ENCODE assay signal across 10 cellular contexts in genomic region chr3:101690972-101691371, GRCh38. TPM values are rescaled to one million over a fixed set of nuclear protein-coding genes. Genes with fewer than 3 reads are reported as not detected.
A peak's percentile ranks its signal among the peaks of the same experiment; 100 is the strongest.
DNase-seq lines count a peak whose midpoint lies in the region; ATAC-seq and TF ChIP-seq lines count a peak whose summit lies in the region.
"Had no signal": no experiment of that assay in that cellular context is flagged by ENCODE, and none has a peak within 500 bp of the region (broad histone marks: within the 10 kb centered on the region; RNA-seq: fewer than 3 reads in every experiment).

No MANE protein-coding gene starts in this region.

- H3K9me3 ChIP-seq in HUES48 (ENCODE audit: control insufficient read depth, insufficient read depth, low read length) = no peaks in the 10 kb centered on the region

- H3K9ac ChIP-seq in HUES48 (ENCODE audit: low read depth, low read length) = no peak overlapping the region

- H3K27me3 ChIP-seq in HUES48 (ENCODE audit: control insufficient read depth, insufficient read depth, low read length) = no peaks in the 10 kb centered on the region

- H3K4me1 Mint-ChIP-seq in Calu3 (ENCODE audit: low read depth, unreplicated experiment) = no peaks in the 10 kb centered on the region

- intact Hi-C loops in Calu3 (cut with micrococcal nuclease; ENCODE audit: unreplicated experiment) = loop anchor here (10.0 kb wide), 1 partner anchor 114 kb away; no protein-coding TSS in a partner anchor

- DNase-seq in myocyte (ENCODE audit: low read depth) = peak; percentile 34
- DNase-seq in Calu3 = no peak
- no peak for DNase-seq in NCI-H1092 treated with DMSO at 0.1 percent for 48 hours (lab: John Stamatoyannopoulos, UW)
- no peak for DNase-seq in amniotic stem cell (lab: John Stamatoyannopoulos, UW)
- DNase-seq: NCI-H1694 had no signal

- no peaks in the 10 kb centered on the region for H3K27me3 Mint-ChIP-seq in Calu3 (ENCODE audit: unreplicated experiment)

- H3K27ac Mint-ChIP-seq in Calu3 (ENCODE audit: unreplicated experiment) = no peak overlapping the region

- H3K36me3 ChIP-seq in HUES48 (ENCODE audit: control insufficient read depth, insufficient read depth, low read length) = no peaks in the 10 kb centered on the region; the same call in 1 of the 2 replicates

- H3K36me3 Mint-ChIP-seq in Calu3 (ENCODE audit: insufficient read depth, unreplicated experiment) = peaks cover 17% of the 10 kb centered on the region

- BruUV-seq in Calu3 (replicated peaks; lab: Mats Ljungman, UMichigan) = no TSS peak

- peak overlapping the region; percentile 21 for H3K27ac ChIP-seq in HUES48 (ENCODE audit: low read depth, low read length)
- H3K27ac ChIP-seq: HL-60 had no signal

- CTCF ChIA-PET in Calu3 (lab: Charles Lee) = no interaction called here

- no peak overlapping the region for H3K4me3 ChIP-seq in HUES48 (ENCODE audit: low read depth, low read length)

- ATAC-seq in GM18517 (IDR thresholded peaks at IDR 0.05; ENCODE audit: unreplicated experiment) (peak; percentile 39), GM21619 (IDR thresholded peaks at IDR 0.05; ENCODE audit: unreplicated experiment) (peak; percentile 26), GM21360 (IDR thresholded peaks at IDR 0.05; ENCODE audit: unreplicated experiment) (no peak)

- no peak overlapping the region for H3K4me3 Mint-ChIP-seq in Calu3 (ENCODE audit: low read depth, unreplicated experiment)

- no peaks in the 10 kb centered on the region for H3K9me3 Mint-ChIP-seq in Calu3 (ENCODE audit: low read depth, unreplicated experiment)

- TF ChIP-seq CTCF in Calu3 (IDR thresholded peaks at IDR 0.05; ENCODE audit: unreplicated experiment) = no peak

- H3K4me1 ChIP-seq in HUES48 (ENCODE audit: control insufficient read depth, insufficient read depth, low read length) = peaks cover 17% of the 10 kb centered on the region

RNA-seq across cellular contexts. Expression of gene RPL24, which starts 4.5 kb away (rescaled TPM):
- total RNA-seq in myocyte (959 and 1,040 TPM in 2 replicates), Calu3 (2022) (587 and 599 TPM in 2 replicates)
- 934 TPM for polyA plus RNA-seq in myocyte (2012)

RNA-seq across cellular contexts. Expression of gene ZBTB11, which starts 14.0 kb away (rescaled TPM):
- 19.8 and 20.1 TPM in 2 replicates for total RNA-seq in myocyte
- polyA plus RNA-seq in myocyte (2012) = 5.0 TPM
- total RNA-seq in Calu3 (2022) = 34.8 and 36.5 TPM in 2 replicates

RNA-seq across cellular contexts. Expression of gene CEP97, which starts 33.4 kb away (rescaled TPM):
- total RNA-seq in myocyte (21.1 and 27.8 TPM in 2 replicates), Calu3 (2022) (5.4 and 6.4 TPM in 2 replicates)
- polyA plus RNA-seq in myocyte (2012) = 3.1 TPM
